ENCODE assay signal across 28 cellular contexts in the genomic region with DNA sequence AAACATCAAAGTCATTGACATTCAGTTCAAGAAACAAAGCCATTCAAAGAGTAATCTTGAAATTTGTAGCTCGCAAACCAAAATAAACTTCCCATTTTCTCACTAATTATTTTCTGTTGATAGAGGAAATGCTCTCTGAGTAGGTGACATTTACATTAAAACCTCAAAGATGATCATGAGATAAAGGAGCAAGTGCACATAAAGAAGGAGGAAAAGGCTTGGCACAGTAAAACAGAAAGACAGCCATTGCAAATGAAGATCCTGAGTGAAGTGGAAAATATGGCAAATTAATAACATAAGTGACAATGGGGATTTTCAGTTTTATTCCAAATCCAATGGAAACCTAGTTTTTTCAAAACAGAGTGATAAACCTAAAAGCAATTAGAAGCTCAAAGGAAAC.
"Had no signal": no experiment of that assay in that cellular context is flagged by ENCODE, and none has a peak within 500 bp of the region (broad histone marks: within the 10 kb centered on the region; RNA-seq: fewer than 3 reads in every experiment).

No MANE protein-coding gene starts in this region.

- H3K4me3 Mint-ChIP-seq: naive thymus-derived CD8-positive, alpha-beta T cell; natural killer cell treated with Interleukin-12 subunit alpha and Interleukin-12 subunit beta and Interleukin-15 and Interleukin-18, amount 100 ng/mL, for 72 hours; nephron progenitor cell; neural crest cell; stimulated activated effector memory CD8-positive, alpha-beta T cell treated with anti-CD3 and anti-CD28 coated beads, Interleukin-12 subunit alpha, Interleukin-12 subunit beta, amount 100 ng/mL, for 72 hours; stimulated activated naive CD8-positive, alpha-beta T cell treated with anti-CD3 and anti-CD28 coated beads, Interleukin-15, amount 100 ng/mL, for 72 hours; type B pancreatic cell had no signal

- ATAC-seq: naive thymus-derived CD8-positive, alpha-beta T cell; natural killer cell treated with Interleukin-12 subunit alpha and Interleukin-12 subunit beta and Interleukin-15 and Interleukin-18, amount 100 ng/mL, for 72 hours; pancreas; right cardiac atrium; stimulated activated effector memory CD8-positive, alpha-beta T cell treated with anti-CD3 and anti-CD28 coated beads, Interleukin-12 subunit alpha, Interleukin-12 subunit beta, amount 100 ng/mL, for 72 hours; stimulated activated naive CD8-positive, alpha-beta T cell treated with anti-CD3 and anti-CD28 coated beads, Interleukin-15, amount 100 ng/mL, for 72 hours; stimulated activated naive CD8-positive, alpha-beta T cell treated with anti-CD3 and anti-CD28 coated beads, Interleukin-15, Interleukin-2, amounts not matched to agents 100 U/mL and 50 U/mL, for 24 hours; upper lobe of right lung had no signal

- H3K36me3 Mint-ChIP-seq: stimulated activated effector memory CD8-positive, alpha-beta T cell treated with anti-CD3 and anti-CD28 coated beads, Interleukin-12 subunit alpha, Interleukin-12 subunit beta, amount 100 ng/mL, for 72 hours; type B pancreatic cell had no signal

- H3K27ac ChIP-seq: neutrophil, pancreas, prostate gland, right lobe of liver, sigmoid colon, suprapubic skin, testis, tibial artery, transverse colon, upper lobe of right lung, uterus had no signal

- H3K4me3 ChIP-seq: pancreas, prostate gland, right lobe of liver, sigmoid colon, suprapubic skin, testis, tibial artery, transverse colon, upper lobe of right lung, uterus had no signal

- H3K4me1 Mint-ChIP-seq: naive thymus-derived CD8-positive, alpha-beta T cell; neural crest cell; stimulated activated effector memory CD8-positive, alpha-beta T cell treated with anti-CD3 and anti-CD28 coated beads, Interleukin-12 subunit alpha, Interleukin-12 subunit beta, amount 100 ng/mL, for 72 hours; stimulated activated naive CD8-positive, alpha-beta T cell treated with anti-CD3 and anti-CD28 coated beads, Interleukin-15, amount 100 ng/mL, for 72 hours had no signal

- H3K27ac Mint-ChIP-seq: naive thymus-derived CD8-positive, alpha-beta T cell; natural killer cell treated with Interleukin-12 subunit alpha and Interleukin-12 subunit beta and Interleukin-15 and Interleukin-18, amount 100 ng/mL, for 72 hours; nephron progenitor cell; stimulated activated effector memory CD8-positive, alpha-beta T cell treated with anti-CD3 and anti-CD28 coated beads, Interleukin-12 subunit alpha, Interleukin-12 subunit beta, amount 100 ng/mL, for 72 hours; stimulated activated naive CD8-positive, alpha-beta T cell treated with anti-CD3 and anti-CD28 coated beads, Interleukin-15, amount 100 ng/mL, for 72 hours; type B pancreatic cell had no signal

- H3K4me1 ChIP-seq: pancreas, prostate gland, right lobe of liver, sigmoid colon, suprapubic skin, testis, tibial artery, transverse colon, upper lobe of right lung, uterus had no signal

- DNase-seq: naive thymus-derived CD8-positive, alpha-beta T cell; nephron progenitor cell; nucleus accumbens; pancreas; right cardiac atrium; right lobe of liver; sigmoid colon; small intestine; stimulated activated CD4-positive, alpha-beta T cell treated with anti-CD3 and anti-CD28 coated beads, Interleukin-15, amount 100 ng/mL, for 24 hours; stimulated activated CD4-positive, alpha-beta T cell treated with anti-CD3 and anti-CD28 coated beads, Interleukin-2, amount 100 ng/mL, for 24 hours; stimulated activated CD4-positive, alpha-beta T cell treated with anti-CD3 and anti-CD28 coated beads, Interleukin-2, amount 100 ng/mL, for 48 hours; stimulated activated CD4-positive, alpha-beta T cell treated with anti-CD3 and anti-CD28 coated beads, Interleukin-4, amount 100 ng/mL, for 24 hours; stimulated activated naive CD4-positive, alpha-beta T cell; stimulated activated naive CD8-positive, alpha-beta T cell treated with anti-CD3 and anti-CD28 coated beads, Interleukin-15, amount 100 ng/mL, for 72 hours; stimulated activated naive CD8-positive, alpha-beta T cell treated with anti-CD3 and anti-CD28 coated beads, Interleukin-15, Interleukin-2, amounts not matched to agents 100 U/mL and 50 U/mL, for 24 hours; substantia nigra; testis; tibial artery; transverse colon; upper lobe of right lung; uterus had no signal

- H3K27me3 ChIP-seq: neutrophil, pancreas, right lobe of liver, sigmoid colon, suprapubic skin, testis, tibial artery, transverse colon, upper lobe of right lung, uterus had no signal

- H3K9me3 Mint-ChIP-seq: nephron progenitor cell, type B pancreatic cell had no signal

- H3K27me3 Mint-ChIP-seq: natural killer cell treated with Interleukin-12 subunit alpha and Interleukin-12 subunit beta and Interleukin-15 and Interleukin-18, amount 100 ng/mL, for 72 hours; stimulated activated naive CD8-positive, alpha-beta T cell treated with anti-CD3 and anti-CD28 coated beads, Interleukin-15, amount 100 ng/mL, for 72 hours; type B pancreatic cell had no signal

- H3K9me3 ChIP-seq: neutrophil, pancreas, prostate gland, right lobe of liver, sigmoid colon, suprapubic skin, testis, tibial artery, transverse colon, upper lobe of right lung, uterus had no signal

- H3K36me3 ChIP-seq: neutrophil, pancreas, prostate gland, right lobe of liver, sigmoid colon, suprapubic skin, tibial artery, transverse colon, upper lobe of right lung, uterus had no signal
